In genomic region chr18:32549248-32549842, GRCh38 we compare ENCODE assay signal across 9 cellular contexts.
DNase-seq lines count a peak whose midpoint lies in the region; ATAC-seq, FAIRE-seq and TF ChIP-seq lines count a peak whose summit lies in the region.
"Had no signal": no experiment of that assay in that cellular context is flagged by ENCODE, and none has a peak within 500 bp of the region (broad histone marks: within the 10 kb centered on the region; RNA-seq: fewer than 3 reads in every experiment).

No MANE protein-coding gene starts in this region.

- no peaks in the 10 kb centered on the region for H3K4me1 Mint-ChIP-seq in activated CD4-positive, alpha-beta T cell treated with anti-CD3 and anti-CD28 coated beads, Interleukin-2, amount 10 ng/mL, durations not matched to agents 24 days and 14 days
- peaks cover 7% of the 10 kb centered on the region for H3K4me1 Mint-ChIP-seq in nephron

- H3K4me1 ChIP-seq in endothelial cell of umbilical vein (ENCODE audit: control insufficient read depth, extremely low read depth, insufficient read depth, low read length) = no peaks in the 10 kb centered on the region

- dilution Hi-C loops in endothelial cell of umbilical vein (cut with MboI; ENCODE audit: extremely low pct_ligation_motif_present, low sequenced_read_pairs) = no loop called here

- H3K79me2 ChIP-seq in endothelial cell of umbilical vein (ENCODE audit: control insufficient read depth, insufficient read depth, low read length) = no peaks in the 10 kb centered on the region

- H3K4me3 Mint-ChIP-seq in activated CD4-positive, alpha-beta T cell treated with anti-CD3 and anti-CD28 coated beads, Interleukin-2, amount 10 ng/mL, durations not matched to agents 24 days and 14 days = no peak overlapping the region
- no peak overlapping the region for H3K4me3 Mint-ChIP-seq in nephron
- H3K4me3 Mint-ChIP-seq: T-helper 1 cell treated with Interleukin-12 subunit alpha and Interleukin-12 subunit beta and Interleukin-4 antibody, amounts not matched to agents 30 μg/mL and 1 μg/mL, for 36 hours had no signal

- no peak overlapping the region for H3K27ac ChIP-seq in endothelial cell of umbilical vein (ENCODE audit: insufficient read depth, low read depth, low read length)

- no peak overlapping the region for H3K4me3 ChIP-seq in endothelial cell of umbilical vein (replicated peaks in 1 of 3; ENCODE audit: insufficient read depth in 1 of 3, low read depth in 1 of 3, low read length in 3 of 3)

- intact Hi-C loops in activated CD4-positive, alpha-beta T cell treated with anti-CD3 and anti-CD28 coated beads, Interleukin-2, amount 10 ng/mL, durations not matched to agents 24 days and 14 days (cut with micrococcal nuclease) = no loop called here
- intact Hi-C loops in endothelial cell of umbilical vein (cut with micrococcal nuclease) = loop anchor here (1.0 kb wide), 2 partner anchors 260 to 278 kb away; no protein-coding TSS in a partner anchor

- FAIRE-seq in endothelial cell of umbilical vein (lab: Jason Lieb, UNC) = peak; percentile 35

- no peaks in the 10 kb centered on the region for H3K36me3 Mint-ChIP-seq in activated CD4-positive, alpha-beta T cell treated with anti-CD3 and anti-CD28 coated beads, Interleukin-2, amount 10 ng/mL, durations not matched to agents 24 days and 14 days (ENCODE audit: low read depth)
- H3K36me3 Mint-ChIP-seq in nephron (ENCODE audit: low read depth) = no peaks in the 10 kb centered on the region

- peaks cover 3 to 8% of the 10 kb centered on the region in 2 experiments for H3K27me3 ChIP-seq in endothelial cell of umbilical vein (ENCODE audit: control insufficient read depth in 2 of 2, insufficient read depth in 2 of 2, low read length in 2 of 2)

- POLR2A ChIA-PET in endothelial cell of umbilical vein (lab: Charles Lee) = no interaction called here

- ATAC-seq in GM19324 (IDR thresholded peaks at IDR 0.05; ENCODE audit: low FRiP score, unreplicated experiment) = peak; percentile 70
- peak; percentile 86 for ATAC-seq in HG03342 (IDR thresholded peaks at IDR 0.05; ENCODE audit: unreplicated experiment)

- H3K36me3 ChIP-seq in endothelial cell of umbilical vein (ENCODE audit: control insufficient read depth in 2 of 2, extremely low read depth in 1 of 2, insufficient read depth in 2 of 2, low read length in 2 of 2) = no peaks in the 10 kb centered on the region

- no peak overlapping the region for H2AFZ ChIP-seq in endothelial cell of umbilical vein (ENCODE audit: low read depth, low read length)

- no peak overlapping the region for H3K27ac Mint-ChIP-seq in activated CD4-positive, alpha-beta T cell treated with anti-CD3 and anti-CD28 coated beads, Interleukin-2, amount 10 ng/mL, durations not matched to agents 24 days and 14 days
- no peak overlapping the region for H3K27ac Mint-ChIP-seq in nephron
- H3K27ac Mint-ChIP-seq: T-helper 1 cell treated with Interleukin-12 subunit alpha and Interleukin-12 subunit beta and Interleukin-4 antibody, amounts not matched to agents 30 μg/mL and 1 μg/mL, for 36 hours had no signal

- peak; percentile 73 for DNase-seq in COLO668 (lab: John Stamatoyannopoulos, UW; ENCODE audit: unreplicated experiment)
- DNase-seq in NCI-H345 (lab: John Stamatoyannopoulos, UW) = peak; percentile 70
- peak; percentile 77 for DNase-seq in activated CD4-positive, alpha-beta T cell treated with anti-CD3 and anti-CD28 coated beads, Interleukin-2, amount 10 ng/mL, durations not matched to agents 24 days and 14 days
- DNase-seq in endothelial cell of umbilical vein (ENCODE audit: low read depth, low spot score) = peak; percentile 40
- peak; percentile 51 for DNase-seq in ureter (ENCODE audit: low spot score)

- no peak for TF ChIP-seq POLR2A in endothelial cell of umbilical vein (IDR thresholded peaks at IDR 0.05; ENCODE audit: low read depth, low read length)

- CTCF ChIA-PET in endothelial cell of umbilical vein (lab: Charles Lee) = interaction anchor here (0.5 to 10.5 kb wide), 22 partner anchors 8 to 457 kb away, joined by 3 to 304 read pairs (median 4); partner anchors contain the start of gene GAREM1

- no peaks in the 10 kb centered on the region for H4K20me1 ChIP-seq in endothelial cell of umbilical vein (replicated peaks; ENCODE audit: control insufficient read depth, extremely low read depth, insufficient read depth, low read length)

- H3K9me3 ChIP-seq in endothelial cell of umbilical vein (replicated peaks; ENCODE audit: control insufficient read depth, insufficient read depth, low read length) = no peaks in the 10 kb centered on the region

- no TSS peak for BruUV-seq in endothelial cell of umbilical vein (replicated peaks; lab: Mats Ljungman, UMichigan)

- no peak overlapping the region for H3K4me2 ChIP-seq in endothelial cell of umbilical vein (ENCODE audit: insufficient read depth, low read length)

- H3K27me3 Mint-ChIP-seq in activated CD4-positive, alpha-beta T cell treated with anti-CD3 and anti-CD28 coated beads, Interleukin-2, amount 10 ng/mL, durations not matched to agents 24 days and 14 days = peaks cover 5% of the 10 kb centered on the region
- H3K27me3 Mint-ChIP-seq in nephron (ENCODE audit: low read depth) = peaks cover 6% of the 10 kb centered on the region

- H3K9ac ChIP-seq in endothelial cell of umbilical vein (replicated peaks; ENCODE audit: extremely low read depth, insufficient read depth, low read length) = no peak overlapping the region

- TF ChIP-seq CTCF in endothelial cell of umbilical vein (IDR thresholded peaks at IDR 0.05; ENCODE audit: extremely low read depth in 1 of 2, insufficient read depth in 1 of 2, low read depth in 1 of 2, low read length in 2 of 2) (peak; percentile 50 to 62), nephron (IDR thresholded peaks at IDR 0.05; ENCODE audit: unreplicated experiment in 3 of 3) (peak; percentile 71 to 76 (median 74))

- H3K9me1 ChIP-seq in endothelial cell of umbilical vein (replicated peaks; ENCODE audit: control insufficient read depth, extremely low read depth, insufficient read depth, low read length) = no peaks in the 10 kb centered on the region

- no peaks in the 10 kb centered on the region for H3K9me3 Mint-ChIP-seq in activated CD4-positive, alpha-beta T cell treated with anti-CD3 and anti-CD28 coated beads, Interleukin-2, amount 10 ng/mL, durations not matched to agents 24 days and 14 days
- H3K9me3 Mint-ChIP-seq in nephron = no peaks in the 10 kb centered on the region
- H3K9me3 Mint-ChIP-seq: T-helper 1 cell treated with Interleukin-12 subunit alpha and Interleukin-12 subunit beta and Interleukin-4 antibody, amounts not matched to agents 30 μg/mL and 1 μg/mL, for 36 hours had no signal

TF ChIP-seq in endothelial cell of umbilical vein, 7 proteins besides CTCF, POLR2A, EP300 and RAD21:
- TF ChIP-seq POLR2AphosphoS5 (IDR thresholded peaks at IDR 0.05; ENCODE audit: insufficient read depth, low read depth, low read length) (no peak), MYC (IDR thresholded peaks at IDR 0.05; ENCODE audit: low read depth, low read length) (no peak), EZH2 (IDR thresholded peaks at IDR 0.05; ENCODE audit: borderline replicate concordance, low read depth, low read length, severe bottlenecking) (no peak), JUN (IDR thresholded peaks at IDR 0.05; ENCODE audit: borderline replicate concordance, insufficient read depth, insufficient read length, low read depth) (no peak)
